ENCODE assay signal across 27 cellular contexts in the genomic region with DNA sequence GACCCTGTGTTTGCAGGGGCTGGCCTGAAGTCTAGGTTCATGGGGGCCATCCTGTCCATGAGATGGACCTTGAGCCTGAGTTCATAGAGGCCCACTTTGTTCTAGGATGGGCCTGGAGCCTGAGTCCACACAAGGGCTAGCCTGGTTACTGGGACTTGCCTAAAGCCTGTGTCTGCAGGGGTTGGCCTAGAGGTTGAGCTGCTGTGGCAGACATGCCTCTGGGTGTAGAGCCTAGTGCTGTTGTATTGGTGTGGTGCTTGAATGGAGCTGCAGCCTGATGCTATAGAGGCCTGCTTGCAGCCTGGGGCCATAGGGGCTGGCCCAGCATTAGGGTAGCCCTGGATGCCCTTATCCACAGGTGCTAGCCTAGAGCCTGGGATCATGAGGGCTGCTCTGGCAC. TPM values are rescaled to one million over a fixed set of nuclear protein-coding genes. Genes with fewer than 3 reads are reported as not detected.
DNase-seq lines count a peak whose midpoint lies in the region; ATAC-seq, FAIRE-seq and TF ChIP-seq lines count a peak whose summit lies in the region.
"Had no signal": no experiment of that assay in that cellular context is flagged by ENCODE, and none has a peak within 500 bp of the region (broad histone marks: within the 10 kb centered on the region; RNA-seq: fewer than 3 reads in every experiment).

No MANE protein-coding gene starts in this region.

- DNase-seq in H1 (ENCODE audit: low read depth in 1 of 2, low spot score in 2 of 2) (no peak), neuronal stem cell (ENCODE audit: low spot score) (no peak), erythroblast (lab: John Stamatoyannopoulos, UW) (no peak), left lobe of liver (ENCODE audit: low spot score) (no peak), NCI-H146 treated with DMSO at 0.1 percent for 48 hours (lab: John Stamatoyannopoulos, UW; ENCODE audit: unreplicated experiment) (no peak)
- DNase-seq: 8988T; ACHN; BE2C; C1 segment of cervical spinal cord; CD4-positive, alpha-beta memory T cell; CD4-positive, CD25-positive, alpha-beta regulatory T cell; CD8-positive, alpha-beta memory T cell; COR-L47; DMS 273 treated with DMSO at 0.1 percent for 48 hours; DMS153; DMS53; DMS79; DND-41; EL; GDM1 had no signal

- POLR2A ChIA-PET in H1 (lab: Charles Lee; ENCODE audit: partially characterized antibody): no interaction called here

- H4K8ac ChIP-seq in H1 (ENCODE audit: extremely low read depth, insufficient read depth, low read length) (no peak overlapping the region), neuronal stem cell (ENCODE audit: low read depth, low read length) (no peak overlapping the region)

- H3K18ac ChIP-seq in H1 (ENCODE audit: extremely low read depth, low read length) (no peak overlapping the region), neuronal stem cell (ENCODE audit: low read length) (no peak overlapping the region)

- TF ChIP-seq CTCF in H1 (IDR thresholded peaks at IDR 0.05; ENCODE audit: control extremely low read depth in 1 of 3, insufficient read depth in 1 of 3, low read depth in 1 of 3, low read length in 3 of 3) (no peak), gastroesophageal sphincter (IDR thresholded peaks at IDR 0.05) (no peak)

- H4K91ac ChIP-seq in H1 (replicated peaks; ENCODE audit: insufficient read length, low read length) (peak overlapping the region; percentile 46), neuronal stem cell (ENCODE audit: low read depth, low read length, poor library complexity) (no peak overlapping the region)

- peak; percentile 39 for ATAC-seq in gastroesophageal sphincter
- ATAC-seq in left lobe of liver: no peak
- ATAC-seq: GM12878 had no signal

- H3K56ac ChIP-seq in H1 (replicated peaks; ENCODE audit: insufficient read length, low read depth, low read length): no peak overlapping the region

- H3K79me1 ChIP-seq in H1 (ENCODE audit: low read depth, low read length) (no peaks in the 10 kb centered on the region), neuronal stem cell (ENCODE audit: low read depth, low read length) (peaks cover 2% of the 10 kb centered on the region)

- CTCF ChIA-PET in H1 (lab: Charles Lee; ENCODE audit: partially characterized antibody): interaction anchor here (0.6 to 1.4 kb wide), 4 partner anchors 12 to 80 kb away, joined by 3 to 4 read pairs (median 3); partner anchors contain the start of gene RASGRP3

- H3K23ac ChIP-seq in H1 (ENCODE audit: insufficient read length) (no peak overlapping the region), neuronal stem cell (ENCODE audit: low read depth, low read length, poor library complexity) (peak overlapping the region; percentile 6)

- TF ChIP-seq EP300 in H1 (IDR thresholded peaks at IDR 0.05; ENCODE audit: borderline replicate concordance in 1 of 2, low read depth in 2 of 2, low read length in 2 of 2) (no peak), gastroesophageal sphincter (IDR thresholded peaks at IDR 0.05) (no peak)

- H3K4me1 ChIP-seq in H1 (replicated peaks in 1 of 4; ENCODE audit: control insufficient read depth in 3 of 4, insufficient read depth in 4 of 4, low read length in 3 of 4) (no peaks in the 10 kb centered on the region), gastroesophageal sphincter (peaks cover 2 to 10% (median 2%) of the 10 kb centered on the region in 3 donors), neuronal stem cell (ENCODE audit: control insufficient read depth in 2 of 2, insufficient read depth in 1 of 2, low read depth in 1 of 2, low read length in 2 of 2) (no peaks in the 10 kb centered on the region)
- H3K4me1 ChIP-seq: BE2C had no signal

- H3K23me2 ChIP-seq in H1 (ENCODE audit: low read depth, low read length): no peaks in the 10 kb centered on the region

- no peak overlapping the region for H2BK120ac ChIP-seq in H1 (replicated peaks; ENCODE audit: low read depth, low read length)
- H2BK120ac ChIP-seq in neuronal stem cell (ENCODE audit: low read depth, low read length): no peak overlapping the region

- no peak overlapping the region for H2BK15ac ChIP-seq in H1 (ENCODE audit: low read length)
- no peak overlapping the region for H2BK15ac ChIP-seq in neuronal stem cell (ENCODE audit: low read length)

- H3K27ac ChIP-seq in H1 (ENCODE audit: low read depth, low read length) (no peak overlapping the region), gastroesophageal sphincter (no peak overlapping the region), neuronal stem cell (replicated peaks; ENCODE audit: low read length) (no peak overlapping the region)
- H3K27ac ChIP-seq: BLaER1 had no signal

- no peaks in the 10 kb centered on the region for H3K36me3 ChIP-seq in H1 (ENCODE audit: control insufficient read depth in 2 of 4, insufficient read depth in 4 of 4, low read length in 3 of 4)
- H3K36me3 ChIP-seq in gastroesophageal sphincter: no peaks in the 10 kb centered on the region
- no peaks in the 10 kb centered on the region for H3K36me3 ChIP-seq in neuronal stem cell (replicated peaks in 1 of 2; ENCODE audit: control insufficient read depth in 2 of 2, insufficient read depth in 2 of 2, low read length in 2 of 2)
- H3K36me3 ChIP-seq: BE2C, BLaER1 had no signal

- no peaks in the 10 kb centered on the region for H3K27me3 ChIP-seq in H1 (replicated peaks in 1 of 4; ENCODE audit: control insufficient read depth in 3 of 4, extremely low read depth in 1 of 4, insufficient read depth in 3 of 4, low read length in 3 of 4)
- no peaks in the 10 kb centered on the region for H3K27me3 ChIP-seq in gastroesophageal sphincter
- H3K27me3 ChIP-seq in neuronal stem cell (ENCODE audit: control insufficient read depth in 3 of 3, insufficient read depth in 3 of 3, low read depth in 1 of 3, low read length in 3 of 3): no peaks in the 10 kb centered on the region
- H3K27me3 ChIP-seq: BLaER1 had no signal

- no peak for FAIRE-seq in H1 (lab: Jason Lieb, UNC)
- FAIRE-seq: A204.1, GM12878, GM12892, GM18507, GM19239 had no signal

- no peaks in the 10 kb centered on the region for H4K20me1 ChIP-seq in H1 (replicated peaks in 1 of 2; ENCODE audit: control insufficient read depth in 1 of 2, insufficient read depth in 2 of 2, low read length in 2 of 2)
- H4K20me1 ChIP-seq: BLaER1 had no signal

- H3K4ac ChIP-seq in H1 (replicated peaks; ENCODE audit: insufficient read length, low read depth, low read length) (no peak overlapping the region), neuronal stem cell (ENCODE audit: low read length) (no peak overlapping the region)

- H2BK5ac ChIP-seq in H1 (ENCODE audit: low read depth, low read length) (no peak overlapping the region), neuronal stem cell (ENCODE audit: low read length) (no peak overlapping the region)

- H2BK20ac ChIP-seq in H1 (ENCODE audit: low read length): no peak overlapping the region

- H3K4me3 ChIP-seq in H1 (ENCODE audit: extremely low read depth in 1 of 4, insufficient read depth in 2 of 4, low read depth in 3 of 4, low read length in 4 of 4): no peak overlapping the region; a peak in 1 of 8 replicates
- no peak overlapping the region for H3K4me3 ChIP-seq in gastroesophageal sphincter
- peak overlapping the region in 1 of 2 donors; percentile 54 for H3K4me3 ChIP-seq in neuronal stem cell (ENCODE audit: low read length in 2 of 2)
- H3K4me3 ChIP-seq: BLaER1, GM12878 had no signal

- TF ChIP-seq RAD21 in H1 (IDR thresholded peaks at IDR 0.05 in 1 of 2, conservative IDR thresholded peaks at IDR 0.05 in 1 of 2; ENCODE audit: low read depth in 2 of 2, low read length in 2 of 2): no peak

- H3K79me2 ChIP-seq in H1 (ENCODE audit: control insufficient read depth in 1 of 2, insufficient read depth in 2 of 2, low read length in 2 of 2): no peaks in the 10 kb centered on the region

- H3K4me2 ChIP-seq in H1 (ENCODE audit: insufficient read depth in 1 of 2, low read depth in 2 of 2, low read length in 2 of 2) (no peak overlapping the region), neuronal stem cell (ENCODE audit: insufficient read depth, low read length, poor library complexity, severe bottlenecking) (no peak overlapping the region)
- H3K4me2 ChIP-seq: BLaER1 had no signal

- H4K5ac ChIP-seq in H1 (ENCODE audit: insufficient read length, low read depth, low read length): no peak overlapping the region

- no peak overlapping the region for H2BK12ac ChIP-seq in H1 (ENCODE audit: low read depth, low read length)
- H2BK12ac ChIP-seq in neuronal stem cell (ENCODE audit: low read length): peak overlapping the region; percentile 22

- no peak overlapping the region for H2AK5ac ChIP-seq in H1 (ENCODE audit: low read depth, low read length)
- H2AK5ac ChIP-seq in neuronal stem cell (ENCODE audit: low read depth, low read length): peak overlapping the region; percentile 89

- TF ChIP-seq POLR2A in H1 (IDR thresholded peaks at IDR 0.05; ENCODE audit: control extremely low read depth in 1 of 2, low read depth in 2 of 2, low read length in 2 of 2): no peak
- TF ChIP-seq POLR2A in gastroesophageal sphincter (IDR thresholded peaks at IDR 0.05): no peak
- TF ChIP-seq POLR2A in erythroblast (IDR thresholded peaks at IDR 0.05; ENCODE audit: low read length): no peak

- H3K14ac ChIP-seq in H1 (ENCODE audit: insufficient read length) (no peak overlapping the region), neuronal stem cell (ENCODE audit: low read length) (no peak overlapping the region)

- no peak overlapping the region for H3K9ac ChIP-seq in H1 (replicated peaks in 1 of 4; ENCODE audit: extremely low read depth in 1 of 4, low read depth in 3 of 4, low read length in 3 of 4)
- peak overlapping the region; percentile 44 for H3K9ac ChIP-seq in neuronal stem cell (ENCODE audit: low read depth, low read length, poor library complexity)
- H3K9ac ChIP-seq: BLaER1 had no signal

- H2AFZ ChIP-seq in H1 (ENCODE audit: low read length) (no peak overlapping the region), neuronal stem cell (ENCODE audit: low read length) (no peak overlapping the region)

- H3K9me3 ChIP-seq in H1 (ENCODE audit: insufficient read depth in 2 of 2, low read depth in 1 of 2, low read length in 1 of 2) (peaks cover 0 to 3% of the 10 kb centered on the region in 2 experiments; a peak in 1 of 4 replicates), gastroesophageal sphincter (peaks cover 0 to 17% (median 0%) of the 10 kb centered on the region in 3 donors), neuronal stem cell (replicated peaks in 1 of 2; ENCODE audit: control insufficient read depth in 2 of 2, insufficient read depth in 1 of 2, low read depth in 1 of 2, low read length in 2 of 2) (peaks cover 4 to 7% of the 10 kb centered on the region in 2 donors)
- H3K9me3 ChIP-seq: BE2C had no signal

RNA-seq across cellular contexts. Expression of gene RASGRP3, which starts 23.9 kb away (rescaled TPM):
- not detected in 2 replicates for total RNA-seq in H1 (2021; fragmentation: NEBNext Ultra II Directional; extraction: Animal tissue kit (Norgen Biotek cat#: 25700))
- 0.06 TPM in 2 replicates for polyA plus RNA-seq in H1 (2011; rRNA removed)
- 0.14 TPM for polyA plus RNA-seq in H1 (2011; cell fraction: cytosol; rRNA removed)
- 0.09 TPM for polyA plus RNA-seq in H1 (2011; cell fraction: nucleus; rRNA removed)
- 0.06 to 0.47 TPM (median 0.23 TPM) in 4 replicates for polyA plus RNA-seq in H1 (2012, experiment 1 of 2)
- polyA plus RNA-seq in H1 (2012, experiment 2 of 2): not detected
- 0.26 TPM for polyA plus RNA-seq in H1 (2013, experiment 1 of 2)
- polyA plus RNA-seq in H1 (2013, experiment 2 of 2): 0.18 TPM
- 0.05 and 0.35 TPM in 2 replicates for polyA minus RNA-seq in H1 (2011; rRNA and poly(A)+ RNA removed)
- 0.22 TPM for polyA minus RNA-seq in H1 (2011; cell fraction: cytosol; rRNA and poly(A)+ RNA removed)
- 0.90 TPM for polyA minus RNA-seq in H1 (2011; cell fraction: nucleus; rRNA and poly(A)+ RNA removed)
- total RNA-seq in gastroesophageal sphincter (10 to 100 TPM in 1 of 4 donors, 1 to 10 TPM in 3; 2.6 to 23.3 (median 8.3) TPM), left lobe of liver (3.8 TPM)
- polyA plus RNA-seq in neuronal stem cell (2013, experiment 1 of 2): 0.01 TPM
- polyA plus RNA-seq in neuronal stem cell (2013, experiment 2 of 2): not detected
